Comparison of ENCODE assay signal across 14 cellular contexts in the genomic region with DNA sequence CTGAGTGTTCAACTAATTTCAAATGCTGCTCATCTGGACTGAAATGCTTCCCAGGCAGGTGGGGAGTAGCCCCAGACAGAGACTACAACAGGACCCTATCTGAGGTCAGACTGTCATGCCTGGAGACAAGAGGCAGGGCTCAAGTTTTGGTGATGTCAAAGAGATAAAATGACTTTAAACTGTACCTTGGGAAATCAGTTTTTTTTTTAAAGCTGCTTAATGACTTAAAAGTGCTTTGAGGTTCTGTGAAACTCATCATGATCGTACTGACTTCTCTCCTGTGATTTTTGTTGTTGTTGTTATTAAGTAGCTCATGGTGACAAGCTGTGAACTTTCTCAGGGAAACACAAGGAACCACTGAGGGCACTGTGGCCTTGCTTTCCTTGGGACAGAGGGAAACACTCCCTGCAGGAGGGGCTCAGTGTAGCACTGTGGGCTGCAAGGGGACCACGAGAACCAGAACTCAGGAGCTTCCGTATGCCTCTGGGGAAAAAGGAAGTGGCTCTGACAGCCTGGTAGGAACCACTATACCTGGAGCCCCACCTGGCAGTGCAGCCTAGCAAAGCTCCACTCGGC. TPM values are rescaled to one million over a fixed set of nuclear protein-coding genes. Genes with fewer than 3 reads are reported as not detected.
DNase-seq lines count a peak whose midpoint lies in the region; ATAC-seq and TF ChIP-seq lines count a peak whose summit lies in the region.
"Had no signal": no experiment of that assay in that cellular context is flagged by ENCODE, and none has a peak within 500 bp of the region (broad histone marks: within the 10 kb centered on the region; RNA-seq: fewer than 3 reads in every experiment).

No MANE protein-coding gene starts in this region.

- peak overlapping the region; percentile 50 for H3K27ac Mint-ChIP-seq in neural progenitor cell
- H3K27ac Mint-ChIP-seq in mesothelial cell of epicardium, result no peak overlapping the region

- H3K4me3 Mint-ChIP-seq in neural progenitor cell, result no peak overlapping the region
- H3K4me3 Mint-ChIP-seq in mesothelial cell of epicardium, result no peak overlapping the region

- no peaks in the 10 kb centered on the region for H3K27me3 ChIP-seq in neural progenitor cell
- H3K27me3 ChIP-seq: cardiac muscle cell had no signal

- H3K36me3 Mint-ChIP-seq in neural progenitor cell (peaks cover 23% of the 10 kb centered on the region), mesothelial cell of epicardium (peaks cover 16% of the 10 kb centered on the region)

- H3K36me3 ChIP-seq in KOPT-K1 (ENCODE audit: insufficient read depth, low read length) (no peaks in the 10 kb centered on the region), neural progenitor cell (no peaks in the 10 kb centered on the region)
- H3K36me3 ChIP-seq: cardiac muscle cell had no signal

- no peaks in the 10 kb centered on the region for H3F3A ChIP-seq in neural progenitor cell (ENCODE audit: low read depth)

- peak overlapping the region; percentile 53 for H3K27ac ChIP-seq in KOPT-K1 (ENCODE audit: low read depth, low read length, poor library complexity, severe bottlenecking)
- peak overlapping the region; percentile 42 for H3K27ac ChIP-seq in caudate nucleus (ENCODE audit: low read depth, low read length)
- no peak overlapping the region for H3K27ac ChIP-seq in neural progenitor cell
- H3K27ac ChIP-seq: cardiac muscle cell had no signal

- TF ChIP-seq CTCF in neural progenitor cell (IDR thresholded peaks at IDR 0.05) (no peak), mesothelial cell of epicardium (IDR thresholded peaks at IDR 0.05; ENCODE audit: unreplicated experiment) (no peak)

- no peak overlapping the region for H3K4me3 ChIP-seq in neural progenitor cell
- H3K4me3 ChIP-seq: cardiac muscle cell had no signal

- H3K4me1 Mint-ChIP-seq in neural progenitor cell (peaks cover 25% of the 10 kb centered on the region), mesothelial cell of epicardium (peaks cover 31% of the 10 kb centered on the region)

- no peaks in the 10 kb centered on the region for H3K9me3 Mint-ChIP-seq in neural progenitor cell
- peaks cover 7% of the 10 kb centered on the region for H3K9me3 Mint-ChIP-seq in mesothelial cell of epicardium

- H2AFZ ChIP-seq in neural progenitor cell (replicated peaks), result no peak overlapping the region

- H3K27me3 Mint-ChIP-seq in neural progenitor cell (ENCODE audit: insufficient read depth, low read depth) (no peaks in the 10 kb centered on the region), mesothelial cell of epicardium (ENCODE audit: low read depth) (no peaks in the 10 kb centered on the region)

- H3K4me1 ChIP-seq in neural progenitor cell, result no peaks in the 10 kb centered on the region

- no peak overlapping the region for H3K4me2 ChIP-seq in neural progenitor cell

- H3K9me3 ChIP-seq in KOPT-K1 (ENCODE audit: insufficient read depth, low read length, poor library complexity, severe bottlenecking), result no peaks in the 10 kb centered on the region
- no peaks in the 10 kb centered on the region for H3K9me3 ChIP-seq in neural progenitor cell (ENCODE audit: low read depth)

- peaks cover 65% of the 10 kb centered on the region for H4K20me1 ChIP-seq in neural progenitor cell (ENCODE audit: low read depth)

- peaks cover 59% of the 10 kb centered on the region for H3K79me2 ChIP-seq in neural progenitor cell (ENCODE audit: low read depth)

- DNase-seq in CD1c-positive myeloid dendritic cell (ENCODE audit: extremely low spot score) (peak; percentile 24), caudate nucleus (lab: John Stamatoyannopoulos, UW) (no peak), neural progenitor cell (ENCODE audit: low spot score) (no peak), SKM-1 treated with dmso at 0.1 percent for 144 hours (lab: John Stamatoyannopoulos, UW; ENCODE audit: unreplicated experiment) (no peak), mesothelial cell of epicardium (ENCODE audit: low spot score in 2 of 2, unreplicated experiment in 2 of 2) (no peak), hippocampal formation (lab: John Stamatoyannopoulos, UW) (no peak)
- DNase-seq: activated CD8-positive, alpha-beta memory T cell treated with anti-CD3 and anti-CD28 coated beads, Interleukin-2, amount 50 U/mL, for 48 hours; KG1; NCI-H2081; stimulated activated CD8-positive, alpha-beta memory T cell treated with anti-CD3 and anti-CD28 coated beads, Interleukin-4, amount 100 ng/mL, for 48 hours had no signal

- no peak for ATAC-seq in HG03097 (IDR thresholded peaks at IDR 0.05; ENCODE audit: low FRiP score, unreplicated experiment)
- ATAC-seq: HCT116 had no signal

- H3K9ac ChIP-seq in neural progenitor cell, result no peak overlapping the region

RNA-seq across cellular contexts. Expression of a gene that starts 9.5 kb away (rescaled TPM):
- total RNA-seq in neural progenitor cell (ENCODE audit: low replicate concordance) (12.8 and 14.2 TPM in 2 replicates), mesothelial cell of epicardium (72.1 to 75.8 TPM (median 72.9 TPM) in 3 replicates)
